8 cellular contexts compared by ENCODE assay signal in the genomic region with DNA sequence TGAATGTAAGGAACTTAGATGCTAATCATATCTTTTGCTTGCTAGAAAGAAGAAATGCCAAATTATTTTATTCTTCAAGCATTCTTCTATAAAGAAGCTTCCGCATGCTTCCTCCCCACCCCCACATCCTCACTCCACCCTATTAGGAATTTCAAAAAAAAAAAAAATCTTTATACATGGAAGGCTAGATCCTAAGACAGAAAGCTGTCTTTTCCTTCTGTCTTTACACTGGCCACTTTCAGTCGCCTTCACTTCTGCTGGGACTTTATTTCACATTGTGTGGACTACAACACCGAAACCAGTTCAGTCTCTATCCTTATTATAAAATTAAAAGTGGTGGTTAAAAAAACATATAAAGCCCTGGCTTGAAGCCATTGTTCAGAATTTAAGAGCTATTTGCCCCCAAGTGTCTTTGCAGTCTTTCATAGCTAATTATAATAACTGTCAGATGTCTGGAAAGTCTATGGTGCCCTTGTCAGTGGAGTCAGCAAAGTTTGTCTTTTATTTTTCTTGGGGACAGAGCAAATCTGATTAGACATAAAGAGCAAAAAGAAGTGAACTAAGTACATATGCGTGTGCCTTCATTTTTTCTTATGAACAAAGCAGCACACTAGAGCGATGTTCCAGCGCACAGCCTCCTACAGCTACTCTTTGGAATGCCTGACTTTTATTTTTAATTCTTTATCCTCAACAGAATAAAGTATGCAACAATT.
DNase-seq lines count a peak whose midpoint lies in the region; ATAC-seq, FAIRE-seq and TF ChIP-seq lines count a peak whose summit lies in the region.

No MANE protein-coding gene starts in this region.

- no peaks in the 10 kb centered on the region for H3K36me3 ChIP-seq in endocrine pancreas (ENCODE audit: control insufficient read depth, insufficient read depth, low read length)

- H3K36me3 Mint-ChIP-seq in naive B cell = peaks cover 0 to 8% of the 10 kb centered on the region in 2 donors

- peaks cover 13 to 29% (median 23%) of the 10 kb centered on the region in 3 donors for H3K4me1 Mint-ChIP-seq in naive B cell

- no peaks in the 10 kb centered on the region for H3K27me3 ChIP-seq in endocrine pancreas (ENCODE audit: control insufficient read depth, insufficient read depth, low read length)

- intact Hi-C loops in Right ventricle myocardium inferior (cut with DNase I) (loop anchor here (2.0 to 10.0 kb wide), 4 partner anchors 44 to 248 kb away; no protein-coding TSS in a partner anchor), cardiac septum (cut with DNase I) (no loop called here)

- POLR2A ChIA-PET in GM10248 (lab: Yijun Ruan, JAX) = no interaction called here

- ATAC-seq in Right ventricle myocardium inferior (peak; percentile 65), naive B cell (ENCODE audit: low read depth in 2 of 2) (peak; percentile 21 to 23), GM18502 (IDR thresholded peaks at IDR 0.05; ENCODE audit: poor library complexity, unreplicated experiment) (no peak)

- no peak for TF ChIP-seq CTCF in GM10248 (IDR thresholded peaks at IDR 0.05; ENCODE audit: control extremely low read depth, extremely low read depth, low read depth, missing control alignments)

- peak overlapping the region in 1 of 8 donors; percentile 96 for H3K4me3 Mint-ChIP-seq in naive B cell

- peak overlapping the region; percentile 81 for H3K4me3 ChIP-seq in endocrine pancreas (ENCODE audit: control insufficient read depth, insufficient read depth, low read length)

- H3K9ac ChIP-seq in endocrine pancreas (ENCODE audit: control insufficient read depth, insufficient read depth, low read length) = no peak overlapping the region

- DNase-seq in Right ventricle myocardium inferior (ENCODE audit: missing footprints) (no peak), cardiac septum (ENCODE audit: low spot score) (no peak), RCC 7860 (ENCODE audit: low spot score) (peak; percentile 11), naive B cell (no peak), GM10248 (ENCODE audit: extremely low spot score) (no peak), 8988T (no peak)

- peaks cover 4% of the 10 kb centered on the region for H3K4me1 ChIP-seq in endocrine pancreas (ENCODE audit: control insufficient read depth, insufficient read depth, low read length)

- H3K9me3 ChIP-seq in endocrine pancreas (ENCODE audit: control insufficient read depth, low read length) = no peaks in the 10 kb centered on the region

- peak overlapping the region in 5 of 6 donors; percentile 74 to 94 (median 83) for H3K27ac Mint-ChIP-seq in naive B cell

- CTCF ChIA-PET in GM10248 (lab: Yijun Ruan, JAX) = interaction anchor here (1.0 to 2.6 kb wide), 6 partner anchors 10 to 138 kb away, joined by 3 to 10 read pairs (median 4); no protein-coding TSS in a partner anchor

- peaks cover 0 to 5% (median 2%) of the 10 kb centered on the region in 7 donors for H3K9me3 Mint-ChIP-seq in naive B cell

- no peaks in the 10 kb centered on the region for H3K27me3 Mint-ChIP-seq in naive B cell

- no peak for FAIRE-seq in RCC 7860 (lab: Jason Lieb, UNC)
